Comparison of ENCODE assay signal across 8 cellular contexts in the genomic region with DNA sequence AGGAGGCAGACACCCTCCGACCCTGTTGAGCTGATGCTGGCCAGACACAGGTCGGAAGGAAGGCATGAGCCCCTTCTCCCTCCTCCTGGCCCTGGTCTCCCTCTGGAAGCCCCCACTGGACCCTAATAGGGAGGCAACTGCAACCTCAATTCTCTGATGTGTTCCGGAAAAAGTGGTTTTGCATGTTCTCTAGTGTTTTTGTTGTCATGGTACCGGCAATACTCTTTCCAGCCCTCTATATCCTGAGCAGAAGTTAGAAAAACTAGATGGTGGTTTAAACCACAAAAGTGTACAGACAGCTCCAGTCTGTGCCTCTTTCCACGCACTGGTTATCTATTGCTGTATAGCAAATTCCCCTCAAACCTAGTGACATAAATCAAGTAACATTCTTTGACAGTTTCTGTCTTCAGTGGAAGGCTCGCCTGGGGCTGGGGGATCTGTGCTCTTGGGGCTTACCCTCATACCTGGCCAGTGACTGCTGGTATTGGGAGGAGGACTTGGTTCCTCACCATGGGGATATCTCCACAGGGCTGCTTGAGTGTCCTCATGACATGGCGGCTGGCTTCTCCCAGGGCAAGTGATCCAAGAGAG. TPM values are rescaled to one million over a fixed set of nuclear protein-coding genes. Genes with fewer than 3 reads are reported as not detected.
DNase-seq lines count a peak whose midpoint lies in the region; ATAC-seq and TF ChIP-seq lines count a peak whose summit lies in the region.

No MANE protein-coding gene starts in this region.

- H3K27ac Mint-ChIP-seq in CD8-positive, alpha-beta memory T cell = peak overlapping the region; percentile 96 to 100 (median 99)

- POLR2A ChIA-PET in CD8-positive, alpha-beta memory T cell (lab: Charles Lee) = interaction anchor here (0.5 to 1.3 kb wide), 7 partner anchors 32 to 421 kb away, joined by 3 to 4 read pairs (median 3); no protein-coding TSS in a partner anchor

- peaks cover 47% of the 10 kb centered on the region for H3K4me1 ChIP-seq in CD8-positive, alpha-beta memory T cell (ENCODE audit: insufficient read depth, low read length)
- H3K4me1 ChIP-seq in Peyer's patch = peaks cover 0 to 14% (median 2%) of the 10 kb centered on the region in 4 donors

- peaks cover 6 to 58% (median 11%) of the 10 kb centered on the region in 3 donors for H3K36me3 Mint-ChIP-seq in CD8-positive, alpha-beta memory T cell

- no peaks in the 10 kb centered on the region for H3K9me3 ChIP-seq in CD8-positive, alpha-beta memory T cell (ENCODE audit: low read length)
- H3K9me3 ChIP-seq in Peyer's patch = no peaks in the 10 kb centered on the region

- CTCF ChIA-PET in CD8-positive, alpha-beta memory T cell (lab: Charles Lee) = interaction anchor here (1.1 to 2.6 kb wide), 5 partner anchors 17 to 466 kb away, joined by 3 to 7 read pairs (median 3); partner anchors contain the start of gene DYNLT1

- ATAC-seq in GM21737 (IDR thresholded peaks at IDR 0.05; ENCODE audit: unreplicated experiment) (peak; percentile 87), esophagus mucosa (peak; percentile 28)

- DNase-seq in CD8-positive, alpha-beta memory T cell = peak; percentile 21 to 88 (median 79)
- DNase-seq in Peyer's patch (no peak), H7 (no peak), SHP77 (lab: John Stamatoyannopoulos, UW) (no peak), kidney glomerular epithelial cell (lab: John Stamatoyannopoulos, UW) (no peak), cerebellar nuclear complex (lab: John Stamatoyannopoulos, UW) (no peak)

- H3K27me3 Mint-ChIP-seq in CD8-positive, alpha-beta memory T cell = no peaks in the 10 kb centered on the region

- peaks cover 10% of the 10 kb centered on the region for H3K36me3 ChIP-seq in CD8-positive, alpha-beta memory T cell (ENCODE audit: insufficient read depth, low read length)
- no peaks in the 10 kb centered on the region for H3K36me3 ChIP-seq in Peyer's patch
- no peaks in the 10 kb centered on the region for H3K36me3 ChIP-seq in H7 (replicated peaks; ENCODE audit: control insufficient read depth, insufficient read depth, low read length)

- TF ChIP-seq POLR2A in Peyer's patch (IDR thresholded peaks at IDR 0.05) = peak in 1 of 2 donors; percentile 13

- peak overlapping the region; percentile 34 to 90 (median 80) for H3K4me3 Mint-ChIP-seq in CD8-positive, alpha-beta memory T cell

- peak overlapping the region; percentile 77 for H3K27ac ChIP-seq in CD8-positive, alpha-beta memory T cell (ENCODE audit: low read depth, low read length)
- peak overlapping the region; percentile 68 to 79 (median 74) for H3K27ac ChIP-seq in Peyer's patch

- peak overlapping the region; percentile 27 for H3K4me3 ChIP-seq in CD8-positive, alpha-beta memory T cell (ENCODE audit: low read length)
- H3K4me3 ChIP-seq in Peyer's patch (no peak overlapping the region), H7 (ENCODE audit: insufficient read depth, low read depth, low read length) (no peak overlapping the region)

- H3K9me3 Mint-ChIP-seq in CD8-positive, alpha-beta memory T cell = no peaks in the 10 kb centered on the region

- no peak for TF ChIP-seq CTCF in Peyer's patch (IDR thresholded peaks at IDR 0.05)

- no peaks in the 10 kb centered on the region for H3K27me3 ChIP-seq in CD8-positive, alpha-beta memory T cell (ENCODE audit: insufficient read depth, low read length, poor library complexity, severe bottlenecking)
- H3K27me3 ChIP-seq in Peyer's patch (no peaks in the 10 kb centered on the region), H7 (ENCODE audit: control insufficient read depth, insufficient read depth, low read length) (no peaks in the 10 kb centered on the region)

- peaks cover 38 to 75% (median 70%) of the 10 kb centered on the region in 3 donors for H3K4me1 Mint-ChIP-seq in CD8-positive, alpha-beta memory T cell

RNA-seq across cellular contexts. Expression of gene SYTL3, which starts 37.0 kb away (rescaled TPM):
- 100 to 1,000 TPM in 1 of 2 experiments, 10 to 100 TPM in 1; 96.6 to 102 TPM for total RNA-seq in CD8-positive, alpha-beta memory T cell
- 19.5 TPM for polyA plus RNA-seq in CD8-positive, alpha-beta memory T cell
- total RNA-seq in Peyer's patch = 10 to 100 TPM in 3 of 4 donors, 1 to 10 TPM in 1; 4.8 to 23.1 (median 11.3) TPM
- total RNA-seq in esophagus mucosa = 1.7 TPM
- total RNA-seq in H7 (2014; rRNA removed; shearing (Covaris generic)) = 0.74 and 1.2 TPM in 2 replicates

RNA-seq across cellular contexts. Expression of gene DYNLT1, which starts 42.3 kb away (rescaled TPM):
- total RNA-seq in CD8-positive, alpha-beta memory T cell = 100 to 1,000 TPM in 1 of 2 experiments, 10 to 100 TPM in 1; 94.8 to 103 TPM
- 83.2 TPM for polyA plus RNA-seq in CD8-positive, alpha-beta memory T cell
- total RNA-seq in Peyer's patch (100 to 1,000 TPM in 3 of 4 donors, 10 to 100 TPM in 1; 93.8 to 190 (median 146) TPM), esophagus mucosa (143 TPM)
- total RNA-seq in H7 (2014; rRNA removed; shearing (Covaris generic)) = 59.9 and 67.6 TPM in 2 replicates

Comparison
In these comparisons a context has a peak if more than half of its experiments do, and no peak if none do; other contexts are left out.
1. DNase-seq: peak in CD8-positive, alpha-beta memory T cell (5 of 5); none in Peyer's patch (0 of 3), H7 (single experiment), SHP77 (0 of 2), kidney glomerular epithelial cell (single experiment) and cerebellar nuclear complex (0 of 2).
2. RNA of gene SYTL3, which starts 37.0 kb away (total RNA-seq): 96.6 to 102 TPM in CD8-positive, alpha-beta memory T cell; 4.8 to 23.1 TPM in Peyer's patch, 1.7 TPM in esophagus mucosa (single experiment) and 0.74 to 1.2 TPM in H7; every median in the first group is over 4 times any median in the second.